In the genomic region with DNA sequence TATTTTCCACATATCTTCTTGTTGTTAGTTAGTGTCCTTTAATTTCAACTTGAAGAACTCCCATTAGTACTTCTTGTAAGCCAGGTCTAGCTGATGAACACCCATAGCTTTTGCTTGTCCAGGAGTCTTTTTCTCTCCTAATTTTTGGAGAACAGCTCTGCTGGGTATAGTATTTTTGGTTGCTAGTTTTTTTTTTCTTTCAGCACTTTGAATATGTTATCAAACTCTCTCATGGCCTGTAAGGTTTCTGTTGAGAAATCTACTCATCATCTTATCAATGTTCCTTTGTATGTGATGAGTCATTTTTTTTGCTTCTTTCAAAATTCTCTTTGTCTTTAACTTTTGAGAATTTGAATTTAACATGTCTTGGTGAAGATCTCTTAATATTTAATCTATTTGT, we compare ENCODE assay signal across 33 cellular contexts. TPM values are rescaled to one million over a fixed set of nuclear protein-coding genes. Genes with fewer than 3 reads are reported as not detected.
DNase-seq lines count a peak whose midpoint lies in the region; ATAC-seq, FAIRE-seq and TF ChIP-seq lines count a peak whose summit lies in the region.
"Had no signal": no experiment of that assay in that cellular context is flagged by ENCODE, and none has a peak within 500 bp of the region (broad histone marks: within the 10 kb centered on the region; RNA-seq: fewer than 3 reads in every experiment).

No MANE protein-coding gene starts in this region.

- FAIRE-seq in HepG2 (lab: Jason Lieb, UNC) (no peak), A549 (lab: Jason Lieb, UNC) (no peak)
- FAIRE-seq: D721Med had no signal

- in situ Hi-C loops in HepG2 (cut with HindIII; ENCODE audit: extremely low pct_ligation_motif_present, low pct_unique_long_range_greater_than_20kb) = no loop called here

- peaks cover 30% of the 10 kb centered on the region for H3K9me3 ChIP-seq in HepG2 (ENCODE audit: low read length)
- peaks cover 0 to 11% (median 0%) of the 10 kb centered on the region in 4 donors for H3K9me3 ChIP-seq in right lobe of liver
- H3K9me3 ChIP-seq in A549 = 0 out of 3 replicates have a peak, but pooled peaks cover 3% of the 10 kb centered on the region
- no peaks in the 10 kb centered on the region; the same call in 1 of the 2 replicates for H3K9me3 ChIP-seq in HEK293 (ENCODE audit: control insufficient read depth, insufficient read depth, low read depth, low read length)
- no peaks in the 10 kb centered on the region for H3K9me3 ChIP-seq in colonic mucosa
- H3K9me3 ChIP-seq: BE2C had no signal

- BruUV-seq in HepG2 (replicated peaks; lab: Mats Ljungman, UMichigan) = no TSS peak

- ATAC-seq in HepG2 (no peak), right lobe of liver (no peak), A549 (no peak)
- ATAC-seq: CD8-positive, alpha-beta T cell had no signal

- no peak for TF ChIP-seq POLR2A in HepG2 (IDR thresholded peaks at IDR 0.05; ENCODE audit: insufficient read depth in 1 of 2, low read depth in 2 of 2, low read length in 2 of 2)
- no peak for TF ChIP-seq POLR2A in right lobe of liver (IDR thresholded peaks at IDR 0.05)
- TF ChIP-seq POLR2A in A549 (IDR thresholded peaks at IDR 0.05; ENCODE audit: low read length) = no peak

- no peak overlapping the region for H2AFZ ChIP-seq in HepG2 (ENCODE audit: low read length)

- intact Hi-C loops in HepG2 (cut with micrococcal nuclease; ENCODE audit: unreplicated experiment) (no loop called here), right lobe of liver (cut with DNase I) (no loop called here), colonic mucosa (cut with DNase I) (no loop called here)

- H3K4me1 ChIP-seq in HepG2 (ENCODE audit: insufficient read depth, low read length) (peaks cover 86% of the 10 kb centered on the region), right lobe of liver (no peaks in the 10 kb centered on the region), A549 (no peaks in the 10 kb centered on the region), HEK293 (ENCODE audit: control insufficient read depth, insufficient read depth, low read length) (no peaks in the 10 kb centered on the region; the same call in 1 of the 2 replicates), colonic mucosa (no peaks in the 10 kb centered on the region)
- H3K4me1 ChIP-seq: BE2C; BLaER1; BLaER1 treated with 17β-estradiol and CSF1 and Interleukin-3, amounts not matched to agents 10 nM and 100 nM had no signal

- no peak overlapping the region for H3K27ac ChIP-seq in HepG2 (ENCODE audit: extremely low read length, insufficient read depth, low read length)
- H3K27ac ChIP-seq in right lobe of liver = no peak overlapping the region
- H3K27ac ChIP-seq in A549 = no peak overlapping the region
- no peak overlapping the region for H3K27ac ChIP-seq in HEK293 (ENCODE audit: extremely low read depth, low read depth, low read length)
- H3K27ac ChIP-seq in colonic mucosa = no peak overlapping the region
- H3K27ac ChIP-seq: 22Rv1; BLaER1; BLaER1 treated with 17β-estradiol and CSF1 and Interleukin-3, amounts not matched to agents 10 nM and 100 nM; C4-2B had no signal

- H4K20me1 ChIP-seq in HepG2 (ENCODE audit: insufficient read depth, low read length) = no peaks in the 10 kb centered on the region
- H4K20me1 ChIP-seq: BLaER1; BLaER1 treated with 17β-estradiol and CSF1 and Interleukin-3, amounts not matched to agents 10 nM and 100 nM had no signal

- TF ChIP-seq CTCF in HepG2 (CRISPR knock-in tag; IDR thresholded peaks at IDR 0.05) (no peak), right lobe of liver (IDR thresholded peaks at IDR 0.05) (no peak), A549 (IDR thresholded peaks at IDR 0.05) (no peak), HEK293 (tag by site-specific recombination; IDR thresholded peaks at IDR 0.05) (no peak), colonic mucosa (IDR thresholded peaks at IDR 0.05) (no peak)

- H3K79me2 ChIP-seq in HepG2 (ENCODE audit: insufficient read depth, low read length) = peaks cover 67% of the 10 kb centered on the region

- POLR2A ChIA-PET in HepG2 (lab: Yijun Ruan, JAX) = interaction anchor here (1.2 to 6.6 kb wide), 5 partner anchors 10 to 51 kb away, joined by 3 to 143 read pairs (median 66); no protein-coding TSS in a partner anchor
- POLR2A ChIA-PET in A549 (lab: Yijun Ruan, JAX) = no interaction called here
- POLR2A ChIA-PET in HEK293 (lab: Yijun Ruan, JAX) = interaction anchor here (0.5 kb wide), 1 partner anchor 106 kb away, joined by 4 read pairs; no protein-coding TSS in a partner anchor

- DNase-seq in HepG2 (ENCODE audit: low spot score) = no peak
- no peak for DNase-seq in right lobe of liver
- no peak for DNase-seq in A549 (ENCODE audit: low read depth in 1 of 2, low spot score in 1 of 2)
- DNase-seq in colonic mucosa = no peak
- no peak for DNase-seq in pons (ENCODE audit: low spot score)
- DNase-seq: 8988T; ACHN; AML-193; BE2C; C1 segment of cervical spinal cord; Caco-2; Calu3; CD4-positive, alpha-beta memory T cell; CD4-positive, alpha-beta T cell; CD4-positive, CD25-positive, alpha-beta regulatory T cell; CD8-positive, alpha-beta memory T cell; CD8-positive, alpha-beta T cell; COR-L47; DMS 273 treated with DMSO at 0.1 percent for 48 hours; DMS153; DMS53; DMS79; DMS79 treated with DMSO at 0.1 percent for 48 hours; DND-41; EL had no signal

- H3K36me3 ChIP-seq in HepG2 (replicated peaks in 1 of 2; ENCODE audit: control insufficient read depth in 1 of 2, insufficient read depth in 2 of 2, low read length in 2 of 2) = peaks cover 10 to 22% of the 10 kb centered on the region in 2 experiments
- H3K36me3 ChIP-seq in right lobe of liver = no peaks in the 10 kb centered on the region
- H3K36me3 ChIP-seq in HEK293 (ENCODE audit: control insufficient read depth in 2 of 2, insufficient read depth in 1 of 2, low read length in 2 of 2) = no peaks in the 10 kb centered on the region
- H3K36me3 ChIP-seq in colonic mucosa = no peaks in the 10 kb centered on the region
- H3K36me3 ChIP-seq: BE2C, BLaER1 had no signal

- TF ChIP-seq RAD21 in HepG2 (CRISPR knock-in tag; IDR thresholded peaks at IDR 0.05) = no peak
- no peak for TF ChIP-seq RAD21 in A549 (conservative IDR thresholded peaks at IDR 0.05 in 1 of 2, IDR thresholded peaks at IDR 0.05 in 1 of 2)

- CTCF ChIA-PET in HepG2 (lab: Yijun Ruan, JAX; ENCODE audit: low intra/inter-chr PET ratio, low total read pairs) = no interaction called here
- CTCF ChIA-PET in A549 (lab: Yijun Ruan, JAX) = interaction anchor here (0.6 to 2.0 kb wide), 3 partner anchors 9 to 43 kb away, joined by 3 to 7 read pairs (median 3); no protein-coding TSS in a partner anchor
- CTCF ChIA-PET in HEK293 (lab: Yijun Ruan, JAX) = interaction anchor here (0.7 to 1.1 kb wide), 2 partner anchors 13 to 142 kb away, joined by 4 to 5 read pairs; no protein-coding TSS in a partner anchor

- TF ChIP-seq EP300 in HepG2 (IDR thresholded peaks at IDR 0.05; ENCODE audit: low read depth in 2 of 2, low read length in 2 of 2) (no peak), HepG2 (CRISPR knock-in tag; IDR thresholded peaks at IDR 0.05; ENCODE audit: borderline replicate concordance) (no peak), A549 (IDR thresholded peaks at IDR 0.05) (no peak)

- H3K4me3 ChIP-seq in HepG2 (replicated peaks in 1 of 3; ENCODE audit: insufficient read depth in 1 of 3, low read depth in 2 of 3, low read length in 3 of 3) (no peak overlapping the region), right lobe of liver (no peak overlapping the region), A549 (no peak overlapping the region), HEK293 (ENCODE audit: low read depth, low read length) (no peak overlapping the region), colonic mucosa (no peak overlapping the region)
- H3K4me3 ChIP-seq: BLaER1; BLaER1 treated with 17β-estradiol and CSF1 and Interleukin-3, amounts not matched to agents 10 nM and 100 nM had no signal

- no peak overlapping the region for H3K4me2 ChIP-seq in HepG2 (ENCODE audit: low read depth, low read length)
- no peak overlapping the region for H3K4me2 ChIP-seq in A549
- H3K4me2 ChIP-seq: BLaER1; BLaER1 treated with 17β-estradiol and CSF1 and Interleukin-3, amounts not matched to agents 10 nM and 100 nM had no signal

- no peaks in the 10 kb centered on the region for H3K27me3 ChIP-seq in HepG2 (ENCODE audit: control insufficient read depth in 1 of 2, insufficient read depth in 2 of 2, low read length in 2 of 2)
- H3K27me3 ChIP-seq in right lobe of liver = no peaks in the 10 kb centered on the region
- no peaks in the 10 kb centered on the region for H3K27me3 ChIP-seq in colonic mucosa
- H3K27me3 ChIP-seq: BE2C; BLaER1; BLaER1 treated with 17β-estradiol and CSF1 and Interleukin-3, amounts not matched to agents 10 nM and 100 nM had no signal

- H3K9ac ChIP-seq in HepG2 (ENCODE audit: insufficient read depth, low read depth, low read length) = no peak overlapping the region
- H3K9ac ChIP-seq in colonic mucosa (ENCODE audit: low read depth in 2 of 2, low read length in 2 of 2) = no peak overlapping the region
- H3K9ac ChIP-seq: BLaER1; BLaER1 treated with 17β-estradiol and CSF1 and Interleukin-3, amounts not matched to agents 10 nM and 100 nM had no signal

RNA-seq across cellular contexts. Expression of a gene that starts 31.8 kb away (rescaled TPM):
- total RNA-seq in HepG2 (2016; rRNA removed; fragmentation: Illumina TruSeq; extraction: Trizol) = 59.0 and 70.4 TPM in 2 replicates
- total RNA-seq in HepG2 (2016; cell fraction: cytosol; rRNA removed; fragmentation: Illumina TruSeq; extraction: Trizol; ENCODE audit: low read depth) = 19.9 and 25.5 TPM in 2 replicates
- total RNA-seq in HepG2 (2016; cell fraction: insoluble cytoplasmic fraction; rRNA removed; fragmentation: Illumina TruSeq; extraction: Trizol) = 50.0 and 70.7 TPM in 2 replicates
- total RNA-seq in HepG2 (2016; cell fraction: membrane; rRNA removed; fragmentation: Illumina TruSeq; extraction: Trizol) = 136 and 148 TPM in 2 replicates
- 61.9 and 70.6 TPM in 2 replicates for total RNA-seq in HepG2 (2016; cell fraction: nucleus; rRNA removed; fragmentation: Illumina TruSeq; extraction: Trizol)
- 86.1 and 121 TPM in 2 replicates for polyA plus RNA-seq in HepG2 (2011; rRNA removed)
- polyA plus RNA-seq in HepG2 (2011; cell fraction: cytosol; rRNA removed) = 22.3 and 49.7 TPM in 2 replicates
- polyA plus RNA-seq in HepG2 (2011; cell fraction: nucleus; rRNA removed) = 150 and 275 TPM in 2 replicates
- 58.7 and 76.3 TPM in 2 replicates for polyA plus RNA-seq in HepG2 (2012)
- polyA plus RNA-seq in HepG2 (2016; cell fraction: cytosol; fragmentation: Illumina TruSeq; extraction: Trizol; ENCODE audit: low read depth) = 106 and 127 TPM in 2 replicates
- 95.8 and 124 TPM in 2 replicates for polyA plus RNA-seq in HepG2 (2016; cell fraction: insoluble cytoplasmic fraction; fragmentation: Illumina TruSeq; extraction: Trizol; ENCODE audit: low read depth)
- 156 and 170 TPM in 2 replicates for polyA plus RNA-seq in HepG2 (2016; cell fraction: membrane; fragmentation: Illumina TruSeq; extraction: Trizol; ENCODE audit: low read depth)
- polyA plus RNA-seq in HepG2 (2016; cell fraction: nucleus; fragmentation: Illumina TruSeq; extraction: Trizol; ENCODE audit: insufficient read depth, low read depth) = 155 and 169 TPM in 2 replicates
- polyA minus RNA-seq in HepG2 (2011; rRNA and poly(A)+ RNA removed; ENCODE audit: low replicate concordance) = 0.02 and 110 TPM in 2 replicates
- 14.3 and 28.8 TPM in 2 replicates for polyA minus RNA-seq in HepG2 (2011; cell fraction: cytosol; rRNA and poly(A)+ RNA removed)
- 43.1 and 57.6 TPM in 2 replicates for polyA minus RNA-seq in HepG2 (2011; cell fraction: nucleus; rRNA and poly(A)+ RNA removed)
- total RNA-seq in right lobe of liver = 1 to 10 TPM in 5 of 6 experiments, under 1 TPM in 1; 0.69 to 2.6 (median 2.1) TPM
- 0.10 and 0.17 TPM in 2 replicates for polyA plus RNA-seq in A549 (2011; rRNA removed)
- polyA plus RNA-seq in A549 (2012; cell fraction: cytosol; rRNA removed) = 0.08 and 0.10 TPM in 2 replicates
- polyA plus RNA-seq in A549 (2012; cell fraction: nucleus; rRNA removed) = 0.34 and 0.47 TPM in 2 replicates
- polyA plus RNA-seq in A549 (2017; fragmentation: RNase III; extraction: RNeasy Plus Mini Kit Qiagen cat#74134 plus additional on column Dnase treatment) = 0.15 to 0.22 TPM (median 0.19 TPM) in 3 replicates
- polyA minus RNA-seq in A549 (2011; rRNA and poly(A)+ RNA removed) = 0.15 and 0.21 TPM in 2 replicates
- total RNA-seq in colonic mucosa = 1 to 10 TPM; 2.3 TPM
- polyA plus RNA-seq: AG04450, CD14-positive monocyte had no signal

Comparison
In these comparisons a context has a peak if more than half of its experiments do, and no peak if none do; other contexts are left out.
1. RNA of a gene that starts 31.8 kb away (total RNA-seq): 19.9 to 148 TPM in HepG2; 2.3 TPM in colonic mucosa and 0.69 to 2.6 TPM in right lobe of liver; every median in the first group is over 4 times any median in the second.